In the genomic region with DNA sequence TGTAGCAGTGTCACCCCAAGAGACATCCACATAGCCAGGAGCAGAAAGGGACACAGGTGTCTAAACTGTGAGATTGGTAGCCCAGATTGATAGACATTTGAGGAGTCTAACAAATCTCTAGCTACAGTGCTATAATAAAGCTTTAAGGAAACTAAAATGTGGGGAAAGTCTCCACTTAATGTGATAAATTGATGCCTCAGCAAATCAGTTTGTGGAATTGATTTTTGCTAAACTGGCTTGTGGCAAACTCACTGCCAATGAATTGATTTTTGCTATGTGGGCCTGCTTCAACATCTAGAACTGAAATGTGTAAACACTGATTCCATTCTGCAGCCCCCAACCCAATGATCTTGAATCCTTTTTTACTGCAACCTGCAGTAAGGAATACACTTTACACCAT, we compare ENCODE assay signal across 10 cellular contexts.
"Had no signal": no experiment of that assay in that cellular context is flagged by ENCODE, and none has a peak within 500 bp of the region (broad histone marks: within the 10 kb centered on the region; RNA-seq: fewer than 3 reads in every experiment).

No MANE protein-coding gene starts in this region.

- H3K4me2 ChIP-seq: KMS-11 had no signal

- H3K27ac ChIP-seq: GM23248, HL-60, KMS-11 had no signal

- H3K9ac ChIP-seq: GM23248, KMS-11 had no signal

- FAIRE-seq: H54, HTR-8/SVneo had no signal

- DNase-seq: GM23248, GOT3, H9, HCEC 1CT, Karpas-422, KBM-7 had no signal

- H2AFZ ChIP-seq: GM23248 had no signal

- H3K4me3 ChIP-seq: GM23248 had no signal
